In the genomic region with DNA sequence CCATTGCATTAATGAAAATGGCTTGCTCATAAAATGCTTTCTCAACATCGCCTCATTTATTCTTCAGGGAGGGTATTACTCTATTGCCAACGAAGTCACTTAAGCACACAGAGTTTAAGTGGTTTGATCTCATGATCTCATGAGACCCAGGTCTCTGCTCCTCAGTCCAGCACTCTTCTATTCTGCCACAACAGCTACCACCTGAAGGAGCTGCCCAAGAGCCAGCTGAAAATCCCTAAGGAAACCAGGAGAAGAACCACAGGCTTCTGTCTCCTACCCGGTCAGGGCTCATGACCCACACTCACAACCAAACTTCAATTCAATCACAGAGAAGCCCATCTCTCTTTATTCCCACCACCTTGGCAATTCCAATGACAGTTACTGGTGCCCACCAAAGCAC, we compare ENCODE assay signal across 18 cellular contexts.
A peak's percentile ranks its signal among the peaks of the same experiment; 100 is the strongest.
DNase-seq lines count a peak whose midpoint lies in the region; TF ChIP-seq lines count a peak whose summit lies in the region.
"Had no signal": no experiment of that assay in that cellular context is flagged by ENCODE, and none has a peak within 500 bp of the region (broad histone marks: within the 10 kb centered on the region; RNA-seq: fewer than 3 reads in every experiment).

No MANE protein-coding gene starts in this region.

- H3K27ac ChIP-seq in caudate nucleus (ENCODE audit: low read depth, low read length) = peak overlapping the region; percentile 89
- no peak overlapping the region for H3K27ac ChIP-seq in endodermal cell (ENCODE audit: low read depth, low read length)
- H3K27ac ChIP-seq in temporal lobe (ENCODE audit: low read depth, low read length) = peak overlapping the region; percentile 93
- H3K27ac ChIP-seq: 22Rv1; BLaER1 treated with 17β-estradiol and CSF1 and Interleukin-3, amounts not matched to agents 10 nM and 100 nM had no signal

- no peaks in the 10 kb centered on the region for H3K36me3 Mint-ChIP-seq in activated naive CD4-positive, alpha-beta T cell treated with anti-CD3 and anti-CD28 coated beads, Interleukin-2, amount 50 U/mL, for 24 hours
- H3K36me3 Mint-ChIP-seq in endodermal cell (ENCODE audit: low read depth) = peaks cover 4% of the 10 kb centered on the region
- H3K36me3 Mint-ChIP-seq: CD8-positive, alpha-beta T cell had no signal

- peak overlapping the region; percentile 8 for H3K27ac Mint-ChIP-seq in activated naive CD4-positive, alpha-beta T cell treated with anti-CD3 and anti-CD28 coated beads, Interleukin-2, amount 50 U/mL, for 24 hours
- H3K27ac Mint-ChIP-seq in endodermal cell = no peak overlapping the region
- H3K27ac Mint-ChIP-seq: B cell; CD8-positive, alpha-beta T cell; GM23338; HFFc6 had no signal

- H3K36me3 ChIP-seq in endodermal cell (ENCODE audit: control insufficient read depth, insufficient read depth, low read length) = peaks cover 3% of the 10 kb centered on the region
- H3K36me3 ChIP-seq: BLaER1 treated with 17β-estradiol and CSF1 and Interleukin-3, amounts not matched to agents 10 nM and 100 nM had no signal

- WGBS in endodermal cell (ENCODE audit: insufficient coverage in 1 of 2, insufficient read length in 1 of 2), 2 experiments = 76 to 100% methylated on average over 1 to 3 of the region's 3 CpGs

- H3K9ac ChIP-seq in endodermal cell (ENCODE audit: extremely low read depth, low read length, poor library complexity, severe bottlenecking) = no peak overlapping the region
- H3K9ac ChIP-seq: BLaER1 treated with 17β-estradiol and CSF1 and Interleukin-3, amounts not matched to agents 10 nM and 100 nM had no signal

- no peaks in the 10 kb centered on the region for H3K4me1 ChIP-seq in endodermal cell (ENCODE audit: control insufficient read depth, insufficient read depth, low read length)

- H3K9me3 Mint-ChIP-seq in activated naive CD4-positive, alpha-beta T cell treated with anti-CD3 and anti-CD28 coated beads, Interleukin-2, amount 50 U/mL, for 24 hours = no peaks in the 10 kb centered on the region
- H3K9me3 Mint-ChIP-seq in endodermal cell = peaks cover 59% of the 10 kb centered on the region
- H3K9me3 Mint-ChIP-seq: CD8-positive, alpha-beta T cell; GM23338; HFFc6 had no signal

- H3K27me3 ChIP-seq in endodermal cell (ENCODE audit: control insufficient read depth, insufficient read depth, low read length, poor library complexity, severe bottlenecking) = no peaks in the 10 kb centered on the region

- peaks cover 4% of the 10 kb centered on the region for H3K4me1 Mint-ChIP-seq in activated naive CD4-positive, alpha-beta T cell treated with anti-CD3 and anti-CD28 coated beads, Interleukin-2, amount 50 U/mL, for 24 hours
- H3K4me1 Mint-ChIP-seq in endodermal cell = peaks cover 13% of the 10 kb centered on the region
- H3K4me1 Mint-ChIP-seq: B cell had no signal

- peak; percentile 39 for TF ChIP-seq CTCF in endodermal cell (conservative IDR thresholded peaks at IDR 0.05)

- H3K27me3 Mint-ChIP-seq in activated naive CD4-positive, alpha-beta T cell treated with anti-CD3 and anti-CD28 coated beads, Interleukin-2, amount 50 U/mL, for 24 hours = no peaks in the 10 kb centered on the region
- no peaks in the 10 kb centered on the region for H3K27me3 Mint-ChIP-seq in endodermal cell (ENCODE audit: insufficient read depth)
- H3K27me3 Mint-ChIP-seq: B cell had no signal

- no peaks in the 10 kb centered on the region for H3K9me3 ChIP-seq in endodermal cell (ENCODE audit: control insufficient read depth, low read length)

- no peak overlapping the region for H3K4me3 Mint-ChIP-seq in activated naive CD4-positive, alpha-beta T cell treated with anti-CD3 and anti-CD28 coated beads, Interleukin-2, amount 50 U/mL, for 24 hours
- no peak overlapping the region for H3K4me3 Mint-ChIP-seq in endodermal cell
- H3K4me3 Mint-ChIP-seq: B cell; CD8-positive, alpha-beta T cell; GM23338; HFFc6 had no signal

- H3K4me3 ChIP-seq in endodermal cell (ENCODE audit: low read length) = no peak overlapping the region
- H3K4me3 ChIP-seq: BLaER1 treated with 17β-estradiol and CSF1 and Interleukin-3, amounts not matched to agents 10 nM and 100 nM; GM23338 had no signal

- no peak for DNase-seq in activated naive CD4-positive, alpha-beta T cell (lab: John Stamatoyannopoulos, UW)
- DNase-seq in caudate nucleus (lab: John Stamatoyannopoulos, UW) (no peak), endodermal cell (no peak), anterior cingulate cortex (lab: John Stamatoyannopoulos, UW) (no peak), mucosa of gallbladder (ENCODE audit: low spot score) (no peak), inferior parietal cortex (ENCODE audit: extremely low spot score) (no peak)
- DNase-seq: Calu3; CD8-positive, alpha-beta T cell; DMS79 treated with DMSO at 0.1 percent for 48 hours; GF-D8; HCEC 1CT; HFFc6 had no signal
